12 cellular contexts compared by ENCODE assay signal in the genomic region with DNA sequence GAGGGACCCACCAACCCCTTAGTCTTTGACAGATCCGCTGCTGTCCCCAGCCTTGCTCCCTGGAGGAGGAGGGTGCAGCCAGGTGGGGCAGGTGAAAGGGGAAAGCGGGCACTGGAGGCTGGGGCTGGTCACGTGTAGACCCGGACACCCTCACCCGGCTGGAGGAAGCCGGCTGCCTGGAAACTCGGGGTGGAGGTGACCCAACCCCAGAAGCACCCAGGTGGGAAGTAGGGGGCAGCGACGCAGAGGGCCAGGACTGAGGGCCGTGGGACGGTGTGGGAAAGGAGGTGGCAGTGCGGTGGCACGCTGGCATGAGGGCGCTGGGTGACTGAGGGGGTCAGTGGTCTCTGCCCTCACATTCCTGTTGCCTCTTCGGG. TPM values are rescaled to one million over a fixed set of nuclear protein-coding genes. Genes with fewer than 3 reads are reported as not detected.
DNase-seq lines count a peak whose midpoint lies in the region; ATAC-seq, FAIRE-seq and TF ChIP-seq lines count a peak whose summit lies in the region.
"Had no signal": no experiment of that assay in that cellular context is flagged by ENCODE, and none has a peak within 500 bp of the region (broad histone marks: within the 10 kb centered on the region; RNA-seq: fewer than 3 reads in every experiment).

No MANE protein-coding gene starts in this region.

- H3K27ac ChIP-seq in DOHH2 (ENCODE audit: low read depth, low read length) (no peak overlapping the region), hepatocyte (no peak overlapping the region), small intestine (ENCODE audit: low read depth in 1 of 2, low read length in 1 of 2) (peak overlapping the region; percentile 32 to 80), WERI-Rb-1 (no peak overlapping the region)

- H3K4me3 ChIP-seq in DOHH2 (ENCODE audit: low read length) (no peak overlapping the region; the same call in 1 of the 2 replicates), hepatocyte (no peak overlapping the region), small intestine (ENCODE audit: low read depth in 1 of 2, low read length in 2 of 2) (no peak overlapping the region), foreskin fibroblast (ENCODE audit: low read depth in 1 of 2, low read length in 2 of 2) (no peak overlapping the region), WERI-Rb-1 (ENCODE audit: low read depth, low read length) (no peak overlapping the region)

- peaks cover 15% of the 10 kb centered on the region for H3K4me1 Mint-ChIP-seq in activated T-helper 17 cell treated with anti-CD3 and anti-CD28 coated beads, Interleukin-2, amount 50 U/mL, for 72 hours

- WGBS in hepatocyte (ENCODE audit: low lambda C conversion rate, missing lambda C conversion rate) = 93% methylated on average over 15 of the region's 15 CpGs
- 76 to 83% (median 79%) methylated on average over 15 of the region's 15 CpGs for WGBS in small intestine, 3 donors

- H3K36me3 Mint-ChIP-seq in activated T-helper 17 cell treated with anti-CD3 and anti-CD28 coated beads, Interleukin-2, amount 50 U/mL, for 72 hours (ENCODE audit: low read depth) = peaks cover 24% of the 10 kb centered on the region

- no peak for FAIRE-seq in small intestine (lab: Jason Lieb, UNC)
- FAIRE-seq: GM19239 had no signal

- H3F3A ChIP-seq in DOHH2 (ENCODE audit: control insufficient read depth, insufficient read depth) = peaks cover 20% of the 10 kb centered on the region

- DNase-seq in hepatocyte (ENCODE audit: low spot score) (no peak), small intestine (no peak), foreskin fibroblast (no peak), WERI-Rb-1 (no peak), activated gamma-delta T cell treated with Interleukin-2 at 50 U/mL for 16 hours (no peak), T-helper 1 cell (no peak)
- DNase-seq: activated CD4-positive, alpha-beta T cell treated with anti-CD3 and anti-CD28 coated beads, Interleukin-2, amount 50 U/mL, for 1 hour; NCI-H524 had no signal

- peak overlapping the region; percentile 93 for H3K4me3 Mint-ChIP-seq in activated T-helper 17 cell treated with anti-CD3 and anti-CD28 coated beads, Interleukin-2, amount 50 U/mL, for 72 hours

- peaks cover 6% of the 10 kb centered on the region; the same call in 1 of the 2 replicates for H3K27me3 ChIP-seq in DOHH2 (ENCODE audit: control insufficient read depth, low read length)
- H3K27me3 ChIP-seq in hepatocyte = no peaks in the 10 kb centered on the region
- H3K27me3 ChIP-seq in small intestine (ENCODE audit: control insufficient read depth in 2 of 2, insufficient read depth in 2 of 2, low read length in 2 of 2) = no peaks in the 10 kb centered on the region
- no peaks in the 10 kb centered on the region for H3K27me3 ChIP-seq in WERI-Rb-1 (ENCODE audit: insufficient read depth, low read depth, severe bottlenecking)

- no peak for ATAC-seq in activated T-helper 17 cell treated with anti-CD3 and anti-CD28 coated beads, Interleukin-2, amount 50 U/mL, for 72 hours (replicated peaks)
- ATAC-seq: right cardiac atrium had no signal

- peaks cover 94% of the 10 kb centered on the region for H3K79me2 ChIP-seq in DOHH2 (ENCODE audit: control insufficient read depth, low read length)
- peaks cover 89% of the 10 kb centered on the region for H3K79me2 ChIP-seq in hepatocyte

- H3K9me2 ChIP-seq in DOHH2 (replicated peaks; ENCODE audit: control insufficient read depth, low read length) (no peaks in the 10 kb centered on the region), hepatocyte (replicated peaks; ENCODE audit: insufficient read depth) (no peaks in the 10 kb centered on the region)

- H3K27ac Mint-ChIP-seq in activated T-helper 17 cell treated with anti-CD3 and anti-CD28 coated beads, Interleukin-2, amount 50 U/mL, for 72 hours = peak overlapping the region; percentile 82

- no peak overlapping the region for H2AFZ ChIP-seq in hepatocyte

- H3K27me3 Mint-ChIP-seq in activated T-helper 17 cell treated with anti-CD3 and anti-CD28 coated beads, Interleukin-2, amount 50 U/mL, for 72 hours = no peaks in the 10 kb centered on the region

- H3K9me3 Mint-ChIP-seq in activated T-helper 17 cell treated with anti-CD3 and anti-CD28 coated beads, Interleukin-2, amount 50 U/mL, for 72 hours = no peaks in the 10 kb centered on the region

- peaks cover 14% of the 10 kb centered on the region for H4K20me1 ChIP-seq in DOHH2 (ENCODE audit: control insufficient read depth, insufficient read depth, low read depth, low read length)
- peaks cover 54% of the 10 kb centered on the region for H4K20me1 ChIP-seq in hepatocyte (ENCODE audit: insufficient read depth, poor library complexity, severe bottlenecking)

- H3K4me2 ChIP-seq in DOHH2 (ENCODE audit: low read length) = peak overlapping the region; percentile 95; the same call in 1 of the 2 replicates
- H3K4me2 ChIP-seq in hepatocyte = peak overlapping the region; percentile 95

- H3K4me1 ChIP-seq in DOHH2 (ENCODE audit: control insufficient read depth, low read length) (peaks cover 50% of the 10 kb centered on the region), hepatocyte (ENCODE audit: insufficient read depth) (peaks cover 48% of the 10 kb centered on the region), small intestine (ENCODE audit: control insufficient read depth in 2 of 2, insufficient read depth in 1 of 2, low read depth in 1 of 2, low read length in 1 of 2) (peaks cover 6 to 27% of the 10 kb centered on the region in 2 donors)

- no peak for TF ChIP-seq CTCF in DOHH2 (IDR thresholded peaks at IDR 0.05; ENCODE audit: low read depth, low read length, poor library complexity, severe bottlenecking)
- TF ChIP-seq CTCF in hepatocyte (IDR thresholded peaks at IDR 0.05; ENCODE audit: poor library complexity) = no peak
- TF ChIP-seq CTCF in foreskin fibroblast (IDR thresholded peaks at IDR 0.05; ENCODE audit: low read depth, low read length) = no peak
- no peak for TF ChIP-seq CTCF in WERI-Rb-1 (IDR thresholded peaks at IDR 0.05; ENCODE audit: low read depth, low read length)

- H3K36me3 ChIP-seq in DOHH2 (ENCODE audit: control insufficient read depth, low read length) (peaks cover 61% of the 10 kb centered on the region), hepatocyte (replicated peaks; ENCODE audit: insufficient read depth, low read depth) (no peaks in the 10 kb centered on the region), small intestine (ENCODE audit: control insufficient read depth in 2 of 2, insufficient read depth in 2 of 2, low read length in 2 of 2) (no peaks in the 10 kb centered on the region), WERI-Rb-1 (peaks cover 36% of the 10 kb centered on the region)

- peaks cover 8% of the 10 kb centered on the region; the same call in 1 of the 2 replicates for H3K9me3 ChIP-seq in DOHH2 (ENCODE audit: control insufficient read depth, insufficient read depth, low read length)
- H3K9me3 ChIP-seq in hepatocyte (ENCODE audit: low read depth) = no peaks in the 10 kb centered on the region
- no peaks in the 10 kb centered on the region for H3K9me3 ChIP-seq in small intestine (ENCODE audit: control insufficient read depth, low read depth)
- H3K9me3 ChIP-seq in WERI-Rb-1 (ENCODE audit: severe bottlenecking) = peaks cover 2% of the 10 kb centered on the region

RNA-seq across cellular contexts. Expression of gene TRAF7, which starts 2.7 kb away (rescaled TPM):
- total RNA-seq in activated T-helper 17 cell treated with anti-CD3 and anti-CD28 coated beads, Interleukin-2, amount 50 U/mL, for 72 hours = 10 to 100 TPM; 49.8 to 80.1 TPM
- total RNA-seq in hepatocyte = 55.1 and 73.4 TPM in 2 replicates
- polyA plus RNA-seq in hepatocyte (30.0 and 37.4 TPM in 2 replicates), small intestine (10 to 100 TPM; 47.6 to 73.4 (median 64.9) TPM)

RNA-seq across cellular contexts. Expression of gene RAB26, which starts 9.8 kb away (rescaled TPM):
- under 1 TPM; 0.28 to 0.34 TPM for total RNA-seq in activated T-helper 17 cell treated with anti-CD3 and anti-CD28 coated beads, Interleukin-2, amount 50 U/mL, for 72 hours
- 4.1 and 8.3 TPM in 2 replicates for total RNA-seq in hepatocyte
- polyA plus RNA-seq in hepatocyte (11.3 and 15.0 TPM in 2 replicates), small intestine (10 to 100 TPM; 11.9 to 31.9 (median 28.0) TPM)

RNA-seq across cellular contexts. Expression of gene PKD1, which starts 22.6 kb away (rescaled TPM):
- total RNA-seq in activated T-helper 17 cell treated with anti-CD3 and anti-CD28 coated beads, Interleukin-2, amount 50 U/mL, for 72 hours = 100 to 1,000 TPM in 1 of 2 donors, 10 to 100 TPM in 1; 71.8 to 122 TPM
- 40.2 and 60.6 TPM in 2 replicates for total RNA-seq in hepatocyte
- polyA plus RNA-seq in hepatocyte (35.9 and 49.3 TPM in 2 replicates), small intestine (10 to 100 TPM; 10.5 to 41.2 (median 12.2) TPM)

RNA-seq across cellular contexts. Expression of gene CASKIN1, which starts 38.2 kb away (rescaled TPM):
- 1 to 10 TPM in 1 of 2 donors, under 1 TPM in 1; 0.78 to 6.6 TPM for total RNA-seq in activated T-helper 17 cell treated with anti-CD3 and anti-CD28 coated beads, Interleukin-2, amount 50 U/mL, for 72 hours
- 0.47 and 0.80 TPM in 2 replicates for total RNA-seq in hepatocyte
- polyA plus RNA-seq in hepatocyte (1.7 TPM in 2 replicates), small intestine (1 to 10 TPM in 1 of 3 donors, under 1 TPM in 2; 0.27 to 1.1 (median 0.66) TPM)

RNA-seq across cellular contexts. Expression of gene MLST8, which starts 47.0 kb away (rescaled TPM):
- 10 to 100 TPM; 33.4 to 48.8 TPM for total RNA-seq in activated T-helper 17 cell treated with anti-CD3 and anti-CD28 coated beads, Interleukin-2, amount 50 U/mL, for 72 hours
- 28.3 and 52.4 TPM in 2 replicates for total RNA-seq in hepatocyte
- polyA plus RNA-seq in hepatocyte (87.3 and 88.3 TPM in 2 replicates), small intestine (10 to 100 TPM; 61.9 to 68.7 (median 63.5) TPM)

Comparison
In these comparisons a context has a peak if more than half of its experiments do, and no peak if none do; other contexts are left out.
1. H3K27ac ChIP-seq: peak in small intestine (2 of 2); none in DOHH2 (single experiment), hepatocyte (single experiment) and WERI-Rb-1 (single experiment).